In the genomic region with DNA sequence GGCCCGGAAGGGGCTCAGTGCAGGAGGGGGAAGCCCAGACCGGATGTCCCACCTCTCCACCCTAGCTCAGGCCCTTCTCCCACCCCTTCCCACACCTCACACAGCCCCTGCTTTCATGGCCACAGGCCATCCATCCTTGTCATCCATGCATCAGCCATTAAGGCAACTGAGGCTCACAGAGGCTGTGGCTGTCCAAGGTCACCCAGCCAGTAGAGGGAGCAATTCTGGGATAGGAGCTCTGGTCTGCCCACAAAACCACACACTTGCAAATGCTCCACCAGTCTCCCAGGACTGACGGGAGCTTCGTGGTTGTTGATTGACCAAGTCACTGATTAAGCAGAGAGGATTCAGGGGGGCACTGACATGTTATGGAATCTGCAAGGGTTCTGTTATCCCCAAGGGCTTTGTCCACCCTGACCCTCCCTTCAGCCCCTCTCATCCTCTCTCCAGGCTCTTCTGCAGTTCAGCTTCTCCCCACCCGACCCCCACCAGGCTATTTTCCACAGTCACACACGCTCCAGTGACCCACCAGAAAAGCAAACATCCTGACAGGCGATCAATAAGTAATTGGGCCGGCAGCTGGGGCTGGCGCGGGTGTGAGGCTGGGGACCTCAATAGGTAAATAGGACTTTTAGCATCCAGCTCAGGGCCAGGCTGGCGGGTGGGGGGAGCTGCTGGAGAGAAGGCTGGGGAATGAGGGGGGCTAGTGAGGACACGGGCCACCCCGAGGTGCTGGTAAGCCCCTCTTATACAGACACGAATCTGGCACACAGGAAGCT, we compare ENCODE assay signal across 10 cellular contexts. TPM values are rescaled to one million over a fixed set of nuclear protein-coding genes. Genes with fewer than 3 reads are reported as not detected.
DNase-seq lines count a peak whose midpoint lies in the region; ATAC-seq, FAIRE-seq and TF ChIP-seq lines count a peak whose summit lies in the region.
"Had no signal": no experiment of that assay in that cellular context is flagged by ENCODE, and none has a peak within 500 bp of the region (broad histone marks: within the 10 kb centered on the region; RNA-seq: fewer than 3 reads in every experiment).

No MANE protein-coding gene starts in this region.

- peaks cover 5% of the 10 kb centered on the region; the same call in 1 of the 2 replicates for H3K4me1 ChIP-seq in OCI-LY3 (ENCODE audit: low read length)

- no peak overlapping the region for H3K27ac ChIP-seq in OCI-LY3 (ENCODE audit: low read length)
- H3K27ac ChIP-seq: neutrophil, thoracic aorta had no signal

- H3K9ac ChIP-seq in OCI-LY3 (ENCODE audit: low read length), result no peak overlapping the region

- H3K36me3 ChIP-seq in OCI-LY3 (replicated peaks; ENCODE audit: low read depth, low read length), result no peaks in the 10 kb centered on the region
- H3K36me3 ChIP-seq: neutrophil, thoracic aorta had no signal

- DNase-seq in 8988T (peak; percentile 73), fibroblast of mammary gland (ENCODE audit: low read depth) (no peak), HTR-8/SVneo (ENCODE audit: insufficient read length, low spot score) (no peak), SK-N-DZ (ENCODE audit: low spot score) (no peak)

- H3K27me3 ChIP-seq in OCI-LY3 (ENCODE audit: low read depth, low read length), result no peaks in the 10 kb centered on the region

- no peaks in the 10 kb centered on the region for H3K9me3 ChIP-seq in OCI-LY3 (ENCODE audit: insufficient read depth, low read length)
- H3K9me3 ChIP-seq: neutrophil, thoracic aorta had no signal

- ATAC-seq in GM18505 (IDR thresholded peaks at IDR 0.05; ENCODE audit: unreplicated experiment) (no peak), HG03045 (IDR thresholded peaks at IDR 0.05; ENCODE audit: unreplicated experiment) (no peak)

- TF ChIP-seq POLR2A in GM18505 (IDR thresholded peaks at IDR 0.05; ENCODE audit: borderline replicate concordance, extremely low read depth, insufficient read depth, insufficient read length), result no peak

- TF ChIP-seq CTCF in GM12872 (IDR thresholded peaks at IDR 0.05; ENCODE audit: insufficient read depth, low read depth, low read length), result peak; percentile 51; the same call in 2 of the 3 replicates
- peak; percentile 65 for TF ChIP-seq CTCF in OCI-LY3 (IDR thresholded peaks at IDR 0.05; ENCODE audit: low read depth, low read length)
- TF ChIP-seq CTCF in fibroblast of mammary gland (conservative IDR thresholded peaks at IDR 0.05; ENCODE audit: control insufficient read depth, insufficient read depth, low read depth, low read length), result peak; percentile 32

- no peak for FAIRE-seq in HTR-8/SVneo (lab: Jason Lieb, UNC)

- H2AFZ ChIP-seq in OCI-LY3 (ENCODE audit: low read depth, low read length), result peak overlapping the region; percentile 1; the same call in 1 of the 2 replicates

- H3K4me2 ChIP-seq in OCI-LY3 (ENCODE audit: low read length), result peak overlapping the region; percentile 16; the same call in 1 of the 2 replicates

- H4K20me1 ChIP-seq in OCI-LY3 (ENCODE audit: insufficient read depth, low read length), result no peaks in the 10 kb centered on the region

- H3K79me2 ChIP-seq in OCI-LY3 (ENCODE audit: low read length), result no peaks in the 10 kb centered on the region

- no peak overlapping the region for H3K4me3 ChIP-seq in OCI-LY3 (ENCODE audit: low read length)
- H3K4me3 ChIP-seq in fibroblast of mammary gland (ENCODE audit: control insufficient read depth, low read depth, low read length), result no peak overlapping the region
- H3K4me3 ChIP-seq: thoracic aorta had no signal

RNA-seq across cellular contexts. Expression of gene LINGO1, which starts 15.0 kb away (rescaled TPM):
- 1.9 and 3.1 TPM in 2 replicates for polyA plus RNA-seq in SK-N-DZ (2014; cell fraction: cytosol; rRNA removed)
- 1.2 and 4.0 TPM in 2 replicates for polyA plus RNA-seq in SK-N-DZ (2014; cell fraction: nucleus; rRNA removed)
